ENCODE assay signal across 19 cellular contexts in the genomic region with DNA sequence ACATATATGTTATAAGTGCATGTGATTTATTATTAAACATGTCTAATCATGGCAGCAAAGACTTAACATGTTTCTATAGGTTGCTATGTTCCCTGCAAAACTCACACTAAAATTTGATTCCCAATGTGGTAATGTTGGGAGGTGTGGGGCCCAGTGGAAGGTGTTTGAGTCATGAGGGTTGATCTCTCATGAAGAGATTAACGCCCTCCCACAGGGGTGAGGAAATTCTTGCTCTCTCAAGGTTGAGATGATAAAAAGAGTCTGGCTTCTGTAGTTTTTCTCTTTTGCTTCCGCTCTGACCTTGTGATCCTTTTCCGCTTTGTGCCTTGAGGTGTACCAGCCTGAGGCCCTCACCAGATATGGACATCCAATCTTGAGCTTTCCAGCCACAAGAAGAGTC.
"Had no signal": no experiment of that assay in that cellular context is flagged by ENCODE, and none has a peak within 500 bp of the region (broad histone marks: within the 10 kb centered on the region; RNA-seq: fewer than 3 reads in every experiment).

No MANE protein-coding gene starts in this region.

- H3K36me3 Mint-ChIP-seq: activated naive CD8-positive, alpha-beta T cell treated with anti-CD3 and anti-CD28 coated beads, Interleukin-2, amount 10 ng/mL, durations not matched to agents 7 days and 5 days; immature natural killer cell; naive thymus-derived CD4-positive, alpha-beta T cell; stimulated activated naive B cell treated with anti-CD40 and anti-IgM and Interleukin-4, amounts not matched to agents 10 μg/mL and 1 μg/mL and 100 μg/mL, for 72 hours had no signal

- H3K4me3 ChIP-seq: dorsolateral prefrontal cortex, tibial artery had no signal

- H3K27me3 ChIP-seq: brain microvascular endothelial cell, dorsolateral prefrontal cortex, neutrophil, tibial artery had no signal

- H3K27ac ChIP-seq: brain microvascular endothelial cell, dorsolateral prefrontal cortex, neutrophil, tibial artery, VCaP had no signal

- H3K4me1 Mint-ChIP-seq: activated naive CD8-positive, alpha-beta T cell treated with anti-CD3 and anti-CD28 coated beads, Interleukin-2, amount 10 ng/mL, durations not matched to agents 7 days and 5 days; immature natural killer cell; naive thymus-derived CD4-positive, alpha-beta T cell; stimulated activated naive B cell treated with anti-CD40 and anti-IgM and Interleukin-4, amounts not matched to agents 10 μg/mL and 1 μg/mL and 100 μg/mL, for 72 hours had no signal

- H3K36me3 ChIP-seq: brain microvascular endothelial cell, neutrophil, tibial artery had no signal

- H3K4me3 Mint-ChIP-seq: activated naive CD8-positive, alpha-beta T cell treated with anti-CD3 and anti-CD28 coated beads, Interleukin-2, amount 10 ng/mL, durations not matched to agents 7 days and 5 days; immature natural killer cell; naive thymus-derived CD4-positive, alpha-beta T cell; stimulated activated naive B cell treated with anti-CD40 and anti-IgM and Interleukin-4, amounts not matched to agents 10 μg/mL and 1 μg/mL and 100 μg/mL, for 72 hours had no signal

- H3K4me1 ChIP-seq: tibial artery had no signal

- DNase-seq: activated CD4-positive, alpha-beta T cell treated with anti-CD3 and anti-CD28 coated beads for 1 hour; activated CD4-positive, alpha-beta T cell treated with anti-CD3 and anti-CD28 coated beads, Interleukin-2, amount 50 U/mL, for 48 hours; activated naive CD8-positive, alpha-beta T cell treated with anti-CD3 and anti-CD28 coated beads, Interleukin-2, amount 10 ng/mL, durations not matched to agents 7 days and 5 days; activated T-cell treated with anti-CD3 and anti-CD28 coated beads for 4 hours; brain microvascular endothelial cell; central memory CD4-positive, alpha-beta T cell; dorsolateral prefrontal cortex; erythroblast; foreskin melanocyte; glutamatergic neuron; hypothalamus; immature natural killer cell; left ventricle myocardium superior; naive thymus-derived CD4-positive, alpha-beta T cell; stimulated activated naive B cell treated with anti-CD40 and anti-IgM and Interleukin-4, amounts not matched to agents 10 μg/mL and 1 μg/mL and 100 μg/mL, for 72 hours; T1000; tibial artery had no signal

- H3K9me3 Mint-ChIP-seq: activated naive CD8-positive, alpha-beta T cell treated with anti-CD3 and anti-CD28 coated beads, Interleukin-2, amount 10 ng/mL, durations not matched to agents 7 days and 5 days; naive thymus-derived CD4-positive, alpha-beta T cell; stimulated activated naive B cell treated with anti-CD40 and anti-IgM and Interleukin-4, amounts not matched to agents 10 μg/mL and 1 μg/mL and 100 μg/mL, for 72 hours had no signal

- H3K9me3 ChIP-seq: neutrophil, tibial artery had no signal

- ATAC-seq: left ventricle myocardium superior; naive thymus-derived CD4-positive, alpha-beta T cell; stimulated activated naive B cell treated with anti-CD40 and anti-IgM and Interleukin-4, amounts not matched to agents 10 μg/mL and 1 μg/mL and 100 μg/mL, for 72 hours had no signal

- H3K27me3 Mint-ChIP-seq: activated naive CD8-positive, alpha-beta T cell treated with anti-CD3 and anti-CD28 coated beads, Interleukin-2, amount 10 ng/mL, durations not matched to agents 7 days and 5 days; naive thymus-derived CD4-positive, alpha-beta T cell; stimulated activated naive B cell treated with anti-CD40 and anti-IgM and Interleukin-4, amounts not matched to agents 10 μg/mL and 1 μg/mL and 100 μg/mL, for 72 hours had no signal

- H3K27ac Mint-ChIP-seq: activated naive CD8-positive, alpha-beta T cell treated with anti-CD3 and anti-CD28 coated beads, Interleukin-2, amount 10 ng/mL, durations not matched to agents 7 days and 5 days; immature natural killer cell; naive thymus-derived CD4-positive, alpha-beta T cell; stimulated activated naive B cell treated with anti-CD40 and anti-IgM and Interleukin-4, amounts not matched to agents 10 μg/mL and 1 μg/mL and 100 μg/mL, for 72 hours had no signal
